8 cellular contexts compared by ENCODE assay signal in genomic region chr7:1432411-1433082, GRCh38. TPM values are rescaled to one million over a fixed set of nuclear protein-coding genes. Genes with fewer than 3 reads are reported as not detected.
A peak's percentile ranks its signal among the peaks of the same experiment; 100 is the strongest.
DNase-seq lines count a peak whose midpoint lies in the region; ATAC-seq and TF ChIP-seq lines count a peak whose summit lies in the region.

No MANE protein-coding gene starts in this region.

- BruUV-seq in MCF 10A (replicated peaks; lab: Mats Ljungman, UMichigan): no TSS peak

- H3K9me3 Mint-ChIP-seq in WTC11 (no peaks in the 10 kb centered on the region), MCF 10A (ENCODE audit: unreplicated experiment) (no peaks in the 10 kb centered on the region)

- peak; percentile 86 for DNase-seq in NCI-H2196 (lab: John Stamatoyannopoulos, UW; ENCODE audit: unreplicated experiment)
- no peak for DNase-seq in NCI-H2196 treated with DMSO at 0.1 percent for 48 hours (lab: John Stamatoyannopoulos, UW; ENCODE audit: unreplicated experiment)
- peak; percentile 67 for DNase-seq in NCI-H1092 (lab: John Stamatoyannopoulos, UW)
- DNase-seq in WTC11 (ENCODE audit: low spot score): peak; percentile 89
- DNase-seq in MCF 10A (ENCODE audit: unreplicated experiment): peak; percentile 66
- peak; percentile 84 for DNase-seq in islet precursor cell
- DNase-seq in stimulated activated CD4-positive, alpha-beta T cell treated with anti-CD3 and anti-CD28 coated beads, Interleukin-2, amount 100 ng/mL, for 4 hours (ENCODE audit: low read depth): peak; percentile 69

- H3K27ac Mint-ChIP-seq in WTC11 (no peak overlapping the region), MCF 10A (ENCODE audit: low read depth, unreplicated experiment) (peak overlapping the region; percentile 3)

- ATAC-seq in WTC11 (peak; percentile 82), HG03442 (IDR thresholded peaks at IDR 0.05; ENCODE audit: unreplicated experiment) (no peak)

- intact Hi-C loops in MCF 10A (cut with micrococcal nuclease): loop anchor here (1.0 to 5.0 kb wide), 2 partner anchors 40 to 238 kb away; no protein-coding TSS in a partner anchor

- no peaks in the 10 kb centered on the region; the same call in 1 of the 2 replicates for H3K4me1 Mint-ChIP-seq in WTC11
- peaks cover 6% of the 10 kb centered on the region for H3K4me1 Mint-ChIP-seq in MCF 10A (ENCODE audit: insufficient read depth, unreplicated experiment)

- H3K27me3 Mint-ChIP-seq in WTC11 (ENCODE audit: low read depth) (no peaks in the 10 kb centered on the region; the same call in 1 of the 2 replicates), MCF 10A (ENCODE audit: insufficient read depth, unreplicated experiment) (no peaks in the 10 kb centered on the region)

- H3K36me3 Mint-ChIP-seq in WTC11 (no peaks in the 10 kb centered on the region), MCF 10A (ENCODE audit: insufficient read depth, unreplicated experiment) (peaks cover 18% of the 10 kb centered on the region)

- CTCF ChIA-PET in WTC11 (lab: Charles Lee) (interaction anchor here (0.5 to 3.3 kb wide), 55 partner anchors 9 to 372 kb away, joined by 3 to 28 read pairs (median 5); partner anchors contain the start of gene MICALL2), MCF 10A (lab: Yijun Ruan, JAX) (interaction anchor here (0.6 to 4.1 kb wide), 22 partner anchors 8 to 1288 kb away, joined by 3 to 25 read pairs (median 4); no protein-coding TSS in a partner anchor)

- no peak overlapping the region for H3K4me3 Mint-ChIP-seq in WTC11
- no peak overlapping the region for H3K4me3 Mint-ChIP-seq in MCF 10A (ENCODE audit: unreplicated experiment)

- TF ChIP-seq CTCF in WTC11 (IDR thresholded peaks at IDR 0.05) (peak; percentile 95), MCF 10A (IDR thresholded peaks at IDR 0.05; ENCODE audit: unreplicated experiment) (peak; percentile 97)

- POLR2A ChIA-PET in WTC11 (lab: Charles Lee): no interaction called here
- POLR2A ChIA-PET in MCF 10A (lab: Yijun Ruan, JAX): interaction anchor here (1.2 kb wide), 1 partner anchor 294 kb away, joined by 4 read pairs; a partner anchor contains a TSS

TF ChIP-seq in WTC11, 78 proteins besides CTCF, POLR2A, EP300 and RAD21:
- TF ChIP-seq ZNF121 (CRISPR knock-in tag; IDR thresholded peaks at IDR 0.05) (no peak), ZNF671 (CRISPR knock-in tag; IDR thresholded peaks at IDR 0.05) (no peak), SMAD3 (CRISPR knock-in tag; IDR thresholded peaks at IDR 0.05; ENCODE audit: borderline replicate concordance) (no peak)

RNA-seq across cellular contexts. Expression of gene MICALL2, which starts 26.7 kb away (rescaled TPM):
- total RNA-seq in WTC11 (2021): 13.6 to 15.7 TPM (median 14.1 TPM) in 3 replicates
- total RNA-seq in MCF 10A (2022): 12.3 and 15.8 TPM in 2 replicates
